22 cellular contexts compared by ENCODE assay signal in genomic region chr14:85252011-85252410, GRCh38.
DNase-seq lines count a peak whose midpoint lies in the region; ATAC-seq and TF ChIP-seq lines count a peak whose summit lies in the region.
"Had no signal": no experiment of that assay in that cellular context is flagged by ENCODE, and none has a peak within 500 bp of the region (broad histone marks: within the 10 kb centered on the region; RNA-seq: fewer than 3 reads in every experiment).

No MANE protein-coding gene starts in this region.

- DNase-seq in EH (ENCODE audit: low read depth): peak; percentile 29
- DNase-seq in NCI-H226: peak; percentile 87
- DNase-seq in cardiac fibroblast (ENCODE audit: low read depth in 2 of 2): peak; percentile 68 to 77
- peak; percentile 90 for DNase-seq in iris pigment epithelial cell (ENCODE audit: low read depth)
- no peak for DNase-seq in activated CD8-positive, alpha-beta memory T cell treated with anti-CD3 and anti-CD28 coated beads, Interleukin-2, amount 50 U/mL, for 4 hours
- no peak for DNase-seq in T-helper 2 cell
- DNase-seq: activated CD4-positive, alpha-beta T cell treated with anti-CD3 and anti-CD28 coated beads for 48 hours; activated naive CD8-positive, alpha-beta T cell treated with anti-CD3 and anti-CD28 coated beads, Interleukin-2, amount 10 ng/mL, durations not matched to agents 7 days and 5 days; activated T-cell treated with anti-CD3 and anti-CD28 coated beads, Interleukin-2, amount 50 U/mL, for 1 hour; AML-193; Calu3; Kasumi-1; midbrain; NCI-H1694; NCI-H774; small intestine; stimulated activated naive CD4-positive, alpha-beta T cell treated with Interleukin-2 at 50 U/mL for 16 hours; T-helper 9 cell had no signal

- no peak overlapping the region for H3K4me3 ChIP-seq in cardiac fibroblast (replicated peaks in 1 of 2; ENCODE audit: low read depth in 2 of 2, low read length in 2 of 2)
- H3K4me3 ChIP-seq: coronary artery had no signal

- ATAC-seq in GM21737 (IDR thresholded peaks at IDR 0.05; ENCODE audit: unreplicated experiment) (no peak), HG02759 (IDR thresholded peaks at IDR 0.05; ENCODE audit: unreplicated experiment) (no peak)
- ATAC-seq: Right ventricle myocardium inferior had no signal

- TF ChIP-seq CTCF in cardiac fibroblast (IDR thresholded peaks at IDR 0.05; ENCODE audit: low read depth, low read length): no peak

Comparison
In these comparisons a context has a peak if more than half of its experiments do, and no peak if none do; other contexts are left out.
1. DNase-seq: peak in EH (single experiment), NCI-H226 (single experiment), cardiac fibroblast (2 of 2) and iris pigment epithelial cell (single experiment); none in activated CD8-positive, alpha-beta memory T cell treated with anti-CD3 and anti-CD28 coated beads, Interleukin-2, amount 50 U/mL, for 4 hours (single experiment) and T-helper 2 cell (0 of 5).